ENCODE assay signal across 9 cellular contexts in the genomic region with DNA sequence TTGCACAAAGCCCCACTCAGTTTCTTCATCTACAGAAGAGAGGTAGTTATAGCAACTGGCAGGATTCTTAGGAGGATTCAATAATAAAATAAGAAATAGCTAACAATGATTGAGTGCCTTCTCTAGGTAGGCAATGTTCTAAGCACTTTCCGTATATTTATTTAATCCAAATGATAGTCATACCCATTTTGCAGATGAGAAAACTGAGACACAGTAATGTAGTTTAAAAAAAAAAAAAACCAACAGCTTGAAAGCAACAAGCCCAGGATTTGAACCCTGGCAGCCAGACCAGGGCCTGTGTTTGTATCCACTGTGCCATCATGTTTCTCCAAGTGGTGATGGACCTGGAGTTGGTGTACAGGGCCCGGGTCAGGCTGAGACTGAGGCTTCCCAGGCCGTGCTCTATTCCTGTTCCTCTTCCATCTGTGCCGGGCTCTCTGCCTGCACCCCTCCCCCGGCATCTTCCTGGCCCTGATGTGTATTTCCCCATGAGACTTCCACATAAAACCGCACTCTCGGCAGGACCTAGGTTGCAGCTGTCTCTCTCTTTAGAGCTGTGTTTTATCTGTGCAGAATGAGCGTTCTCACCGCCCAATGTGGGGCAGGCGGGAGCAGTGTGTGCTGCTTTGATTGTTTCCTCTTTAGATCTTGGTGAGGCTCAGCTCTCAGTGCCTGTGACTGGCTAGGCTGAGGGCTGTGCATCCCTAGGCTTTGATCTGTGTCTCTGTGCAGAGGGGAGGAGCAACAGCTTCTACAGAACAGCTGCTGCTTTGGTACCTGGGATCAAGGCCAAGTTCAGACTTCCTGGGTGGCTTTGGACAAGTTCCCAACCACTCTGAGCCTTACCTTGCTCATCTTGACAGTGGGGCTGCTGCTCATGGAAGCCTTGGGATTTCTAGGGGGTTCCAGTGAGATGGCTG. TPM values are rescaled to one million over a fixed set of nuclear protein-coding genes. Genes with fewer than 3 reads are reported as not detected.
DNase-seq lines count a peak whose midpoint lies in the region; ATAC-seq and TF ChIP-seq lines count a peak whose summit lies in the region.
"Had no signal": no experiment of that assay in that cellular context is flagged by ENCODE, and none has a peak within 500 bp of the region (broad histone marks: within the 10 kb centered on the region; RNA-seq: fewer than 3 reads in every experiment).

No MANE protein-coding gene starts in this region.

- no peak overlapping the region; the same call in 1 of the 2 replicates for H3K14ac ChIP-seq in IMR-90 (replicated peaks; ENCODE audit: low read depth, low read length)

- no peak overlapping the region for H2BK5ac ChIP-seq in IMR-90 (ENCODE audit: low read depth, low read length, poor library complexity, severe bottlenecking)

- H3K4me2 ChIP-seq in IMR-90 (ENCODE audit: low read depth, low read length) = no peak overlapping the region

- H3K27me3 ChIP-seq in IMR-90 (ENCODE audit: control insufficient read depth, insufficient read depth, low read length) = no peaks in the 10 kb centered on the region
- H3K27me3 ChIP-seq in heart left ventricle = peaks cover 0 to 4% (median 0%) of the 10 kb centered on the region in 9 donors
- H3K27me3 ChIP-seq in HAP-1 (ENCODE audit: low read depth) = no peaks in the 10 kb centered on the region

- no peak overlapping the region; the same call in 1 of the 2 replicates for H3K23ac ChIP-seq in IMR-90 (ENCODE audit: low read depth, low read length)

- H2BK120ac ChIP-seq in IMR-90 (ENCODE audit: low read depth, low read length) = no peak overlapping the region

- dilution Hi-C loops in IMR-90 (cut with HindIII; ENCODE audit: low sequenced_read_pairs, unreplicated experiment) = no loop called here

- 0 out of 2 replicates have a peak overlapping the region, but pooled peaks have one; percentile 4 for H3K4ac ChIP-seq in IMR-90 (ENCODE audit: low read depth, low read length)

- no peak overlapping the region for H3K9ac ChIP-seq in IMR-90 (ENCODE audit: low read depth, low read length)

- H2BK20ac ChIP-seq in IMR-90 (ENCODE audit: low read depth, low read length) = no peak overlapping the region

- peaks cover 32% of the 10 kb centered on the region; the same call in 1 of the 2 replicates for H4K20me1 ChIP-seq in IMR-90 (ENCODE audit: insufficient read depth, low read length)

- no peak overlapping the region for H3K56ac ChIP-seq in IMR-90 (ENCODE audit: extremely low read depth, insufficient read depth, low read length)

- H3K4me3 ChIP-seq in IMR-90 (ENCODE audit: insufficient read depth, low read depth, low read length) = no peak overlapping the region
- H3K4me3 ChIP-seq in heart left ventricle = no peak overlapping the region
- no peak overlapping the region for H3K4me3 ChIP-seq in HAP-1

- H3K9me3 ChIP-seq in IMR-90 (ENCODE audit: control insufficient read depth, insufficient read depth, low read length) = no peaks in the 10 kb centered on the region
- H3K9me3 ChIP-seq in heart left ventricle = no peaks in the 10 kb centered on the region
- H3K9me3 ChIP-seq in HAP-1 = no peaks in the 10 kb centered on the region

- peaks cover 53% of the 10 kb centered on the region for H3K9me1 ChIP-seq in IMR-90 (ENCODE audit: insufficient read depth, low read length)

- POLR2A ChIA-PET in IMR-90 (lab: Charles Lee; ENCODE audit: unreplicated experiment) = no interaction called here

- no peaks in the 10 kb centered on the region for H3K36me3 ChIP-seq in IMR-90 (ENCODE audit: control insufficient read depth, insufficient read depth, low read length)
- H3K36me3 ChIP-seq in heart left ventricle = no peaks in the 10 kb centered on the region
- no peaks in the 10 kb centered on the region for H3K36me3 ChIP-seq in HAP-1 (replicated peaks)

- no peak overlapping the region for H4K5ac ChIP-seq in IMR-90 (ENCODE audit: low read depth, low read length)

- no TSS peak for BruUV-seq in IMR-90 (replicated peaks; lab: Mats Ljungman, UMichigan)

- H4K8ac ChIP-seq in IMR-90 (ENCODE audit: low read depth in 2 of 2, low read length in 2 of 2) = peak overlapping the region in 1 of 2 experiments; percentile 31; a peak in 1 of 4 replicates

- H3K4me1 ChIP-seq in IMR-90 (ENCODE audit: control insufficient read depth, insufficient read depth, low read length) (peaks cover 11% of the 10 kb centered on the region), heart left ventricle (peaks cover 0 to 36% (median 6%) of the 10 kb centered on the region in 12 donors), HAP-1 (peaks cover 16% of the 10 kb centered on the region)

- WGBS in IMR-90 (ENCODE audit: extremely low coverage in 2 of 2, insufficient read length in 1 of 2), 2 experiments = 80% methylated on average over 1 of the region's 10 CpGs; no CpG with 5 or more reads in 1 of the 2 experiments
- 25 to 38% (median 32%) methylated on average over 10 of the region's 10 CpGs for WGBS in heart left ventricle, 4 donors

- peak overlapping the region; percentile 49 for H2AK9ac ChIP-seq in IMR-90 (replicated peaks; ENCODE audit: low read depth, low read length, poor library complexity)

- no peak overlapping the region for H3K18ac ChIP-seq in IMR-90 (ENCODE audit: low read depth, low read length)

- peak overlapping the region; percentile 38; the same call in 1 of the 2 replicates for H2AK5ac ChIP-seq in IMR-90 (ENCODE audit: low read depth, low read length)

- TF ChIP-seq POLR2A in IMR-90 (IDR thresholded peaks at IDR 0.05; ENCODE audit: low read depth, low read length) (no peak), heart left ventricle (IDR thresholded peaks at IDR 0.05) (no peak)

- peaks cover 69 to 86% of the 10 kb centered on the region in 2 experiments for H3K79me1 ChIP-seq in IMR-90 (ENCODE audit: low read depth in 1 of 2, low read length in 2 of 2)

- no peak overlapping the region for H3K27ac ChIP-seq in IMR-90 (ENCODE audit: insufficient read depth, low read length)
- H3K27ac ChIP-seq in heart left ventricle = no peak overlapping the region

- DNase-seq in ELR (ENCODE audit: low read depth) = peak; percentile 29
- peak; percentile 49 for DNase-seq in IMR-90
- DNase-seq in activated CD4-positive, alpha-beta T cell treated with anti-CD3 and anti-CD28 coated beads, Interleukin-2, amount 50 U/mL, for 1 hour = peak; percentile 56
- DNase-seq in heart left ventricle = peak; percentile 57 to 84 (median 63)
- DNase-seq in foreskin melanocyte = no peak
- DNase-seq in HAP-1 (ENCODE audit: low spot score in 2 of 2) = no peak
- DNase-seq in NCI-H1105 (lab: John Stamatoyannopoulos, UW) = no peak
- no peak for DNase-seq in T1000 (lab: John Stamatoyannopoulos, UW)

- intact Hi-C loops in IMR-90 (cut with micrococcal nuclease) (no loop called here), heart left ventricle (cut with DNase I) (no loop called here)

- H4K91ac ChIP-seq in IMR-90 (ENCODE audit: insufficient read depth, low read depth, low read length) = no peak overlapping the region

- H2AFZ ChIP-seq in IMR-90 (replicated peaks; ENCODE audit: low read length, poor library complexity) = no peak overlapping the region

- TF ChIP-seq CTCF in IMR-90 (conservative IDR thresholded peaks at IDR 0.05; ENCODE audit: low read depth, low read length) (no peak), heart left ventricle (IDR thresholded peaks at IDR 0.05) (no peak)

- in situ Hi-C loops in IMR-90 (cut with MboI; ENCODE audit: low sequenced_read_pairs) = no loop called here
- in situ Hi-C loops in HAP-1 (cut with MboI; ENCODE audit: low sequenced_read_pairs) = no loop called here

- ATAC-seq in IMR-90 (ENCODE audit: low read depth) (peak; percentile 64), heart left ventricle (peak; percentile 56 to 86 (median 74))

- TF ChIP-seq RAD21 in IMR-90 (IDR thresholded peaks at IDR 0.05; ENCODE audit: low read length) = no peak

- CTCF ChIA-PET in IMR-90 (lab: Yijun Ruan, JAX) = interaction anchor here (0.6 kb wide), 1 partner anchor 25 kb away, joined by 3 read pairs; no protein-coding TSS in a partner anchor

- no peak overlapping the region for H2BK15ac ChIP-seq in IMR-90 (ENCODE audit: low read depth, low read length)

TF ChIP-seq in IMR-90, 13 proteins besides CTCF, POLR2A, EP300 and RAD21:
- TF ChIP-seq, protein P1, sequence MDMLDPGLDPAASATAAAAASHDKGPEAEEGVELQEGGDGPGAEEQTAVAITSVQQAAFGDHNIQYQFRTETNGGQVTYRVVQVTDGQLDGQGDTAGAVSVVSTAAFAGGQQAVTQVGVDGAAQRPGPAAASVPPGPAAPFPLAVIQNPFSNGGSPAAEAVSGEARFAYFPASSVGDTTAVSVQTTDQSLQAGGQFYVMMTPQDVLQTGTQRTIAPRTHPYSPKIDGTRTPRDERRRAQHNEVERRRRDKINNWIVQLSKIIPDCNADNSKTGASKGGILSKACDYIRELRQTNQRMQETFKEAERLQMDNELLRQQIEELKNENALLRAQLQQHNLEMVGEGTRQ (IDR thresholded peaks at IDR 0.05; ENCODE audit: low read depth, low read length) = no peak

RNA-seq across cellular contexts. Expression of a gene that starts 49.5 kb away (rescaled TPM):
- 1.1 and 1.3 TPM in 2 replicates for total RNA-seq in IMR-90 (2012; rRNA removed)
- 17.2 and 17.5 TPM in 2 replicates for polyA plus RNA-seq in IMR-90 (2012; rRNA removed)
- polyA plus RNA-seq in IMR-90 (2012; cell fraction: cytosol; rRNA removed) = 14.6 and 25.9 TPM in 2 replicates
- polyA plus RNA-seq in IMR-90 (2012; cell fraction: nucleus; rRNA removed; ENCODE audit: low replicate concordance) = 17.1 and 23.2 TPM in 2 replicates
- total RNA-seq in heart left ventricle = 1 to 10 TPM in 5 of 9 donors, under 1 TPM in 4; 0.53 to 3.0 (median 1.0) TPM
- polyA plus RNA-seq in heart left ventricle = under 1 TPM; 0.64 to 0.80 TPM
- total RNA-seq: skeletal muscle tissue had no signal

Comparison
In these comparisons a context has a peak if more than half of its experiments do, and no peak if none do; other contexts are left out.
1. DNase-seq: peak in ELR (single experiment), IMR-90 (single experiment), activated CD4-positive, alpha-beta T cell treated with anti-CD3 and anti-CD28 coated beads, Interleukin-2, amount 50 U/mL, for 1 hour (single experiment) and heart left ventricle (5 of 5); none in foreskin melanocyte (single experiment), HAP-1 (0 of 2), NCI-H1105 (single experiment) and T1000 (single experiment).